In genomic region chr6:137297887-137298286, GRCh38 we compare ENCODE assay signal across 1 cellular context.
TF ChIP-seq lines count a peak whose summit lies in the region.

No MANE protein-coding gene starts in this region.

TF ChIP-seq in GM23338, 12 proteins besides CTCF, POLR2A, EP300 and RAD21:
- TF ChIP-seq, protein P1, sequence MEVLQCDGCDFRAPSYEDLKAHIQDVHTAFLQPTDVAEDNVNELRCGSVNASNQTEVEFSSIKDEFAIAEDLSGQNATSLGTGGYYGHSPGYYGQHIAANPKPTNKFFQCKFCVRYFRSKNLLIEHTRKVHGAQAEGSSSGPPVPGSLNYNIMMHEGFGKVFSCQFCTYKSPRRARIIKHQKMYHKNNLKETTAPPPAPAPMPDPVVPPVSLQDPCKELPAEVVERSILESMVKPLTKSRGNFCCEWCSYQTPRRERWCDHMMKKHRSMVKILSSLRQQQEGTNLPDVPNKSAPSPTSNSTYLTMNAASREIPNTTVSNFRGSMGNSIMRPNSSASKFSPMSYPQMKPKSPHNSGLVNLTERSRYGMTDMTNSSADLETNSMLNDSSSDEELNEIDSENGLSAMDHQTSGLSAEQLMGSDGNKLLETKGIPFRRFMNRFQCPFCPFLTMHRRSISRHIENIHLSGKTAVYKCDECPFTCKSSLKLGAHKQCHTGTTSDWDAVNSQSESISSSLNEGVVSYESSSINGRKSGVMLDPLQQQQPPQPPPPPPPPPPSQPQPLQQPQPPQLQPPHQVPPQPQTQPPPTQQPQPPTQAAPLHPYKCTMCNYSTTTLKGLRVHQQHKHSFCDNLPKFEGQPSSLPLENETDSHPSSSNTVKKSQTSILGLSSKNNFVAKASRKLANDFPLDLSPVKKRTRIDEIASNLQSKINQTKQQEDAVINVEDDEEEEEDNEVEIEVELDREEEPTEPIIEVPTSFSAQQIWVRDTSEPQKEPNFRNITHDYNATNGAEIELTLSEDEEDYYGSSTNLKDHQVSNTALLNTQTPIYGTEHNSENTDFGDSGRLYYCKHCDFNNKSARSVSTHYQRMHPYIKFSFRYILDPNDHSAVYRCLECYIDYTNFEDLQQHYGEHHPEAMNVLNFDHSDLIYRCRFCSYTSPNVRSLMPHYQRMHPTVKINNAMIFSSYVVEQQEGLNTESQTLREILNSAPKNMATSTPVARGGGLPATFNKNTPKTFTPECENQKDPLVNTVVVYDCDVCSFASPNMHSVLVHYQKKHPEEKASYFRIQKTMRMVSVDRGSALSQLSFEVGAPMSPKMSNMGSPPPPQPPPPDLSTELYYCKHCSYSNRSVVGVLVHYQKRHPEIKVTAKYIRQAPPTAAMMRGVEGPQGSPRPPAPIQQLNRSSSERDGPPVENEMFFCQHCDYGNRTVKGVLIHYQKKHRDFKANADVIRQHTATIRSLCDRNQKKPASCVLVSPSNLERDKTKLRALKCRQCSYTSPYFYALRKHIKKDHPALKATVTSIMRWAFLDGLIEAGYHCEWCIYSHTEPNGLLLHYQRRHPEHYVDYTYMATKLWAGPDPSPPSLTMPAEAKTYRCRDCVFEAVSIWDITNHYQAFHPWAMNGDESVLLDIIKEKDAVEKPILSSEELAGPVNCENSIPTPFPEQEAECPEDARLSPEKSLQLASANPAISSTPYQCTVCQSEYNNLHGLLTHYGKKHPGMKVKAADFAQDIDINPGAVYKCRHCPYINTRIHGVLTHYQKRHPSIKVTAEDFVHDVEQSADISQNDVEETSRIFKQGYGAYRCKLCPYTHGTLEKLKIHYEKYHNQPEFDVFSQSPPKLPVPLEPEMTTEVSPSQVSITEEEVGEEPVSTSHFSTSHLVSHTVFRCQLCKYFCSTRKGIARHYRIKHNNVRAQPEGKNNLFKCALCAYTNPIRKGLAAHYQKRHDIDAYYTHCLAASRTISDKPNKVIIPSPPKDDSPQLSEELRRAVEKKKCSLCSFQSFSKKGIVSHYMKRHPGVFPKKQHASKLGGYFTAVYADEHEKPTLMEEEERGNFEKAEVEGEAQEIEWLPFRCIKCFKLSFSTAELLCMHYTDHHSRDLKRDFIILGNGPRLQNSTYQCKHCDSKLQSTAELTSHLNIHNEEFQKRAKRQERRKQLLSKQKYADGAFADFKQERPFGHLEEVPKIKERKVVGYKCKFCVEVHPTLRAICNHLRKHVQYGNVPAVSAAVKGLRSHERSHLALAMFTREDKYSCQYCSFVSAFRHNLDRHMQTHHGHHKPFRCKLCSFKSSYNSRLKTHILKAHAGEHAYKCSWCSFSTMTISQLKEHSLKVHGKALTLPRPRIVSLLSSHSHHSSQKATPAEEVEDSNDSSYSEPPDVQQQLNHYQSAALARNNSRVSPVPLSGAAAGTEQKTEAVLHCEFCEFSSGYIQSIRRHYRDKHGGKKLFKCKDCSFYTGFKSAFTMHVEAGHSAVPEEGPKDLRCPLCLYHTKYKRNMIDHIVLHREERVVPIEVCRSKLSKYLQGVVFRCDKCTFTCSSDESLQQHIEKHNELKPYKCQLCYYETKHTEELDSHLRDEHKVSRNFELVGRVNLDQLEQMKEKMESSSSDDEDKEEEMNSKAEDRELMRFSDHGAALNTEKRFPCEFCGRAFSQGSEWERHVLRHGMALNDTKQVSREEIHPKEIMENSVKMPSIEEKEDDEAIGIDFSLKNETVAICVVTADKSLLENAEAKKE (CRISPR knock-in tag; IDR thresholded peaks at IDR 0.05), result peak; percentile 88
- TF ChIP-seq CREB1 (CRISPR knock-in tag; IDR thresholded peaks at IDR 0.05; ENCODE audit: low read depth) (peak; percentile 53), ZNF114 (CRISPR knock-in tag; IDR thresholded peaks at IDR 0.05) (no peak)
TF ChIP-seq in GM23338: peak in this region for 2.
